Comparison of ENCODE assay signal across 21 cellular contexts in the genomic region with DNA sequence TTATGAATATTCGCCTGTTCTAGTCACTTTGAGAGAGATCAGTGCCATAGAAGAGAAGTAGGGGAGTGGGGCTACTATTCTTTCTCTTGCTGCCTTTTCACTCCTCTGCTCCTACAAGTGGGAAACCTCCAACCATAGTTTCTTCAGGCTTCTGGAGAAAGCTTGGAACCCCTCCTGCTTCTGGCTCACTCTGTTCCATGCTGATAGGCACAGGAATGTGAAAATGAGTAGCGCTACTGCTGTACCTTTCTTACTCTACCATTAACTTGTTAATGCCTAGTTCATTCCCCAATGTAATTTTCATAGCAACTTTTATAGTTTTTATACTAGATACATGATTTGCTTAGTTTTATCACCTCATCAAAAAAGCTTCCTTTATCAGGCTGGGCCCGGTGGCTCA.
"Had no signal": no experiment of that assay in that cellular context is flagged by ENCODE, and none has a peak within 500 bp of the region (broad histone marks: within the 10 kb centered on the region; RNA-seq: fewer than 3 reads in every experiment).

No MANE protein-coding gene starts in this region.

- H3K79me2 ChIP-seq: parathyroid adenoma had no signal

- H3K36me3 ChIP-seq: prostate gland, thoracic aorta had no signal

- H3K27me3 ChIP-seq: gastroesophageal sphincter, stomach had no signal

- H3K4me3 ChIP-seq: gastroesophageal sphincter, lung, prostate gland, stomach, thoracic aorta had no signal

- H3K4me3 Mint-ChIP-seq: immature natural killer cell; naive B cell; nephron; stimulated activated naive B cell treated with anti-CD40 and anti-IgM and Interleukin-4, amounts not matched to agents 10 μg/mL and 1 μg/mL and 100 μg/mL, for 72 hours had no signal

- H3K27ac ChIP-seq: parathyroid adenoma, prostate gland, stomach, thoracic aorta had no signal

- ATAC-seq: gastroesophageal sphincter; left colon; left ventricle myocardium superior; sciatic nerve; stimulated activated naive B cell treated with anti-CD40 and anti-IgM and Interleukin-4, amounts not matched to agents 10 μg/mL and 1 μg/mL and 100 μg/mL, for 72 hours had no signal

- H2AFZ ChIP-seq: parathyroid adenoma had no signal

- H3K27me3 Mint-ChIP-seq: naive B cell; stimulated activated naive B cell treated with anti-CD40 and anti-IgM and Interleukin-4, amounts not matched to agents 10 μg/mL and 1 μg/mL and 100 μg/mL, for 72 hours had no signal

- H3K27ac Mint-ChIP-seq: immature natural killer cell, nephron had no signal

- H3K9me3 Mint-ChIP-seq: immature natural killer cell; naive B cell; nephron; stimulated activated naive B cell treated with anti-CD40 and anti-IgM and Interleukin-4, amounts not matched to agents 10 μg/mL and 1 μg/mL and 100 μg/mL, for 72 hours had no signal

- H3K9ac ChIP-seq: parathyroid adenoma had no signal

- DNase-seq: cerebellar nuclear complex; dermis blood vessel endothelial cell; immature natural killer cell; kidney; left colon; left ventricle myocardium superior; mesendoderm; naive B cell; retina; stimulated activated CD4-positive, alpha-beta T cell treated with anti-CD3 and anti-CD28 coated beads, Interleukin-2, amount 100 ng/mL, for 24 hours; stimulated activated CD4-positive, alpha-beta T cell treated with anti-CD3 and anti-CD28 coated beads, Interleukin-4, amount 100 ng/mL, for 4 hours; stimulated activated naive B cell treated with anti-CD40 and anti-IgM and Interleukin-4, amounts not matched to agents 10 μg/mL and 1 μg/mL and 100 μg/mL, for 72 hours; stomach; substantia nigra had no signal

- H3K9me3 ChIP-seq: gastroesophageal sphincter, prostate gland, stomach, thoracic aorta had no signal

- H3K4me1 ChIP-seq: parathyroid adenoma, prostate gland had no signal
